ENCODE assay signal across 1 cellular context in the genomic region with DNA sequence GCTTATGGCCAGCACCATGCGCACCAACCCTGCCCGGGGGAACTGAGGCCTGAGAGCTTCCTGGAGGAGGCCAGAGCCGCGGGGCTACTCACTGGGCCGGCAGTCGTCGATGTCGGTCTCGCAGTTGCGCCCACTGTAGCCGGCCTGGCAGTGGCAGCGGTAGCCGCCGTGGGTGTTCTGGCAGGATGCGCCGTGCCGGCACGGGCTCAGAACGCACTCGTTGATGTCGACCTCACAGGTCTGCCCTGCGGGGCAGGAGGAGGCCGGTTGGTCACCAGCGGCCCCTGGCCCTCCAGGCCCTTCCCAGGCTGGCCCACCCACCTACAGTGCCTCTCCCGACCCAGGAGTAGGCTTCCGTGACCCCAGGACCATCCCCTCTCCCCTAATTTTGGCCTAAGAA.
TF ChIP-seq lines count a peak whose summit lies in the region.

No MANE protein-coding gene starts in this region.

TF ChIP-seq in endothelial cell of umbilical vein, 7 proteins besides CTCF, POLR2A, EP300 and RAD21:
- TF ChIP-seq POLR2AphosphoS5 (IDR thresholded peaks at IDR 0.05; ENCODE audit: insufficient read depth, low read depth, low read length) (no peak), JUN (IDR thresholded peaks at IDR 0.05; ENCODE audit: borderline replicate concordance, insufficient read depth, insufficient read length, low read depth) (no peak)
